23 cellular contexts compared by ENCODE assay signal in the genomic region with DNA sequence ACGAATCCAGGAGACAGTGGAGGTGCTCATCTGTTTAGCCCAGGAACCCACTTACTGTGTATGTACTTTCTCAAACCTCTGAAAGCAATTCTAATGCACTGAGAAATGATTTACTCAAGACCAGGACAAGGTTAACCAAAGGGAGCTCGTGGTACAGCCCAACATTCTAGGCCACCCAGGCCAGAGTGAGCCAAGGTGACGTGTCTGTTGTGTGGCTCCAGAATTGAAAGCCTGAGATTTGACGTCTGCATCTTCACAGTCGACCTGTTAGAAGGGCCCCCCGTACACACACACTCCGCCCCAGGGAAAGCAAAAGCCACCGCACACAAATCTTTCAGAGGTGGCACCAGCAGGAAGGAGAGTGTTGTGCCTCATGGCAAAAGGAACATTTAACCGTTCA. TPM values are rescaled to one million over a fixed set of nuclear protein-coding genes. Genes with fewer than 3 reads are reported as not detected.
DNase-seq lines count a peak whose midpoint lies in the region; ATAC-seq and TF ChIP-seq lines count a peak whose summit lies in the region.
"Had no signal": no experiment of that assay in that cellular context is flagged by ENCODE, and none has a peak within 500 bp of the region (broad histone marks: within the 10 kb centered on the region; RNA-seq: fewer than 3 reads in every experiment).

No MANE protein-coding gene starts in this region.

- peaks cover 23% of the 10 kb centered on the region for H3K27me3 Mint-ChIP-seq in CD4-positive, alpha-beta T cell
- peaks cover 12% of the 10 kb centered on the region for H3K27me3 Mint-ChIP-seq in activated CD4-positive, alpha-beta memory T cell treated with anti-CD3 and anti-CD28 coated beads for 36 hours

- no peak overlapping the region for H3K4me3 ChIP-seq in left lung
- H3K4me3 ChIP-seq: coronary artery, esophagus muscularis mucosa, uterus had no signal

- no peak for TF ChIP-seq CTCF in CD4-positive, alpha-beta T cell (IDR thresholded peaks at IDR 0.05)
- no peak for TF ChIP-seq CTCF in left lung (IDR thresholded peaks at IDR 0.05)

- no peaks in the 10 kb centered on the region for H3K36me3 ChIP-seq in left lung
- H3K36me3 ChIP-seq: esophagus muscularis mucosa, thoracic aorta, uterus had no signal

- peaks cover 0 to 8% of the 10 kb centered on the region in 2 donors for H3K4me1 ChIP-seq in left lung
- H3K4me1 ChIP-seq: uterus had no signal

- ATAC-seq in CD4-positive, alpha-beta T cell (ENCODE audit: poor library complexity) = peak; percentile 24
- ATAC-seq in HG03378 (IDR thresholded peaks at IDR 0.05; ENCODE audit: unreplicated experiment) = peak; percentile 79
- peak; percentile 47 for ATAC-seq in left lung
- no peak for ATAC-seq in HG03354 (IDR thresholded peaks at IDR 0.05; ENCODE audit: poor library complexity, severe bottlenecking, unreplicated experiment)
- ATAC-seq in HG03457 (IDR thresholded peaks at IDR 0.05; ENCODE audit: unreplicated experiment) = no peak
- ATAC-seq: sciatic nerve had no signal

- DNase-seq in DMS79 treated with DMSO at 0.1 percent for 48 hours (lab: John Stamatoyannopoulos, UW) = peak; percentile 33
- DNase-seq in DMS79 (lab: John Stamatoyannopoulos, UW) = no peak
- DNase-seq in CD4-positive, alpha-beta T cell = no peak
- no peak for DNase-seq in left lung
- no peak for DNase-seq in activated CD4-positive, alpha-beta memory T cell treated with anti-CD3 and anti-CD28 coated beads for 36 hours
- DNase-seq: activated naive CD4-positive, alpha-beta T cell treated with anti-CD3 and anti-CD28 coated beads, Interleukin-2, amount 50 U/mL, for 16 hours; anterior cingulate cortex; foreskin melanocyte; mammary epithelial cell; NCI-H2227 treated with DMSO at 0.1 percent for 48 hours; OCI-M1; stimulated activated CD4-positive, alpha-beta T cell treated with anti-CD3 and anti-CD28 coated beads, Interleukin-15, amount 100 ng/mL, for 24 hours; stimulated activated naive CD4-positive, alpha-beta T cell treated with Interleukin-2 at 50 U/mL for 16 hours; T-helper 2 cell; uterus had no signal

- peaks cover 5% of the 10 kb centered on the region for H3K27me3 ChIP-seq in CD4-positive, alpha-beta T cell (ENCODE audit: control insufficient read depth, insufficient read depth, low read length)
- peaks cover 7 to 27% of the 10 kb centered on the region in 2 donors for H3K27me3 ChIP-seq in left lung

- H3K27ac ChIP-seq in CD4-positive, alpha-beta T cell (ENCODE audit: low read depth, low read length) = no peak overlapping the region
- no peak overlapping the region for H3K27ac ChIP-seq in left lung
- H3K27ac ChIP-seq: coronary artery, esophagus muscularis mucosa, thoracic aorta, uterus had no signal

- CTCF ChIA-PET in CD4-positive, alpha-beta T cell (lab: Charles Lee) = no interaction called here
- CTCF ChIA-PET in activated CD4-positive, alpha-beta memory T cell treated with anti-CD3 and anti-CD28 coated beads for 36 hours (lab: Charles Lee) = no interaction called here

- H3K4me3 Mint-ChIP-seq in CD4-positive, alpha-beta T cell = no peak overlapping the region
- H3K4me3 Mint-ChIP-seq in activated CD4-positive, alpha-beta memory T cell treated with anti-CD3 and anti-CD28 coated beads for 36 hours = no peak overlapping the region

- intact Hi-C loops in CD4-positive, alpha-beta T cell (cut with DNase I, micrococcal nuclease) = no loop called here
- intact Hi-C loops in left lung (cut with DNase I) = no loop called here
- intact Hi-C loops in activated CD4-positive, alpha-beta memory T cell treated with anti-CD3 and anti-CD28 coated beads for 36 hours (cut with micrococcal nuclease) = no loop called here

- no peak overlapping the region for H3K27ac Mint-ChIP-seq in CD4-positive, alpha-beta T cell
- no peak overlapping the region for H3K27ac Mint-ChIP-seq in activated CD4-positive, alpha-beta memory T cell treated with anti-CD3 and anti-CD28 coated beads for 36 hours
- H3K27ac Mint-ChIP-seq: activated T-helper 1 cell treated with anti-CD3 and anti-CD28 coated beads, Interleukin-12 subunit alpha, Interleukin-12 subunit beta, Interleukin-2, Interleukin-4 antibody, amounts not matched to agents 30 ng/mL and 10 ng/mL and 1 ng/mL, durations not matched to agents 14 hours and 24 hours and 36 hours had no signal

- no peaks in the 10 kb centered on the region for H3K36me3 Mint-ChIP-seq in CD4-positive, alpha-beta T cell (ENCODE audit: low read depth)
- H3K36me3 Mint-ChIP-seq in activated CD4-positive, alpha-beta memory T cell treated with anti-CD3 and anti-CD28 coated beads for 36 hours = no peaks in the 10 kb centered on the region

- POLR2A ChIA-PET in CD4-positive, alpha-beta T cell (lab: Charles Lee) = no interaction called here
- POLR2A ChIA-PET in activated CD4-positive, alpha-beta memory T cell treated with anti-CD3 and anti-CD28 coated beads for 36 hours (lab: Charles Lee) = no interaction called here

- peaks cover 7% of the 10 kb centered on the region for H3K4me1 Mint-ChIP-seq in CD4-positive, alpha-beta T cell (ENCODE audit: low read depth)
- H3K4me1 Mint-ChIP-seq in activated CD4-positive, alpha-beta memory T cell treated with anti-CD3 and anti-CD28 coated beads for 36 hours (ENCODE audit: low read depth) = no peaks in the 10 kb centered on the region

- no peaks in the 10 kb centered on the region for H3K9me3 ChIP-seq in CD4-positive, alpha-beta T cell (ENCODE audit: control insufficient read depth, low read length)
- H3K9me3 ChIP-seq in left lung = no peaks in the 10 kb centered on the region
- H3K9me3 ChIP-seq: thoracic aorta, uterus had no signal

- H3K9me3 Mint-ChIP-seq in CD4-positive, alpha-beta T cell = no peaks in the 10 kb centered on the region
- H3K9me3 Mint-ChIP-seq in activated CD4-positive, alpha-beta memory T cell treated with anti-CD3 and anti-CD28 coated beads for 36 hours = no peaks in the 10 kb centered on the region
- H3K9me3 Mint-ChIP-seq: activated T-helper 1 cell treated with anti-CD3 and anti-CD28 coated beads, Interleukin-12 subunit alpha, Interleukin-12 subunit beta, Interleukin-2, Interleukin-4 antibody, amounts not matched to agents 30 ng/mL and 10 ng/mL and 1 ng/mL, durations not matched to agents 14 hours and 24 hours and 36 hours had no signal

RNA-seq across cellular contexts. Expression of a gene that starts 2.3 kb away (rescaled TPM):
- total RNA-seq in CD4-positive, alpha-beta T cell = under 1 TPM in 1 of 2 experiments, not detected in 1; 0.14 TPM
- under 1 TPM; 0.24 to 0.41 TPM for total RNA-seq in left lung
- total RNA-seq in activated CD4-positive, alpha-beta memory T cell treated with anti-CD3 and anti-CD28 coated beads for 36 hours = under 1 TPM; 0.31 to 0.69 TPM

Comparison
In these comparisons a context has a peak if more than half of its experiments do, and no peak if none do; other contexts are left out.
1. ATAC-seq: peak in CD4-positive, alpha-beta T cell (single experiment), HG03378 (single experiment) and left lung (single experiment); none in HG03354 (single experiment) and HG03457 (single experiment).